8 cellular contexts compared by ENCODE assay signal in the genomic region with DNA sequence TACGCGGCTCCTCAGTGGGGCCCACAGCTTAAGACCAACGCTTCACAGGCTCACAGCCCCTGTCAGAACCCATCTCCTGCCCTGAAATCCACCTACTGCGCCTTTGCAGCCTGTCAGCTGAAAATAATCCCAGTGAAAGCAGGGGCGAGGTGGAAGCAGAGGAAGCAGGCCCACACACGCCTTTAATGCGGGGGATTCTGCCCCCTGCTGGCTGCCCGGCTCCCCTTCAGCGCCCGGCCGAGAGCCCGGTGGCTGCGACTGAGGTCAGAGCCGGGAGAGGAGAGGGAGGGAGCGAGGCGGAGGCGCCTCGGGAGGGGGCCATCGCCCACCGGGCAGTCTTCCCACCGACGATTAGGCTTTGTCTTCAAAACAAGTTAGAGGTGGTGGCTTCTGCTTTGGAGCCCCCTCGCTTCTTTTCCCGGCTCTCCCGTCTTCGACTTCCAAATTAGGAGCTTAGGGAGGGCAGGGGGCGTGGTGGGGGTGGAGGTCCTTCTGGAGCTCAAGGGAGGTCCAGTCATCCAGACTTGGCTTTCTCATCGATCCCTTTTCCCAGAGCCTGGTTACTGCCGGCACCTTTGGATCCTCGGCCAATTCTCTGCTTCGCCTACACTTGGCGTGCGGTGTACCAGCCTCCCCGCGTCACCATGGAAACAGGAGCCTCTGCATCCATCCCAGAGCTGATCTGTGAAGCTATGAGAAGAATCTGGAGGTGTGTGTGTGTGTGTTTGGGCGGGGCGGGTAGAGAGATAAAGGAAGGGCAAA. TPM values are rescaled to one million over a fixed set of nuclear protein-coding genes. Genes with fewer than 3 reads are reported as not detected.
DNase-seq lines count a peak whose midpoint lies in the region.

No MANE protein-coding gene starts in this region.

- H3K27me3 ChIP-seq in ACC112 (ENCODE audit: insufficient read depth, low read length) (peaks cover 6% of the 10 kb centered on the region; the same call in 1 of the 2 replicates), MG63 (peaks cover 5% of the 10 kb centered on the region)

- DNase-seq in GM19238 (ENCODE audit: insufficient read length, low spot score) = peak; percentile 58
- DNase-seq in MG63 = peak; percentile 68
- DNase-seq in SK-MEL-5 (ENCODE audit: low read depth, low spot score) = peak; percentile 80
- DNase-seq in activated naive CD4-positive, alpha-beta T cell (lab: John Stamatoyannopoulos, UW) = peak; percentile 34 to 68 (median 49)
- peak; percentile 75 for DNase-seq in globus pallidus (ENCODE audit: low spot score)
- DNase-seq in occipital lobe (lab: John Stamatoyannopoulos, UW) = peak; percentile 85
- peak; percentile 87 for DNase-seq in superior temporal gyrus (ENCODE audit: extremely low spot score)

- in situ Hi-C loops in SK-MEL-5 (cut with HindIII; ENCODE audit: low pct_unique_long_range_greater_than_20kb, low sequenced_read_pairs) = no loop called here

- H3K79me2 ChIP-seq in ACC112 (ENCODE audit: control insufficient read depth, insufficient read depth, low read length, unreplicated experiment) = no peaks in the 10 kb centered on the region

- peak overlapping the region; percentile 86 for H2AFZ ChIP-seq in ACC112 (ENCODE audit: low read length, unreplicated experiment)

- H3K4me1 ChIP-seq in ACC112 (ENCODE audit: control insufficient read depth, insufficient read depth, low read length, unreplicated experiment) = no peaks in the 10 kb centered on the region

- no peaks in the 10 kb centered on the region for H3K9me3 ChIP-seq in MG63

- H3K4me3 ChIP-seq in ACC112 (ENCODE audit: low read depth, low read length) = peak overlapping the region; percentile 26; the same call in 1 of the 2 replicates
- H3K4me3 ChIP-seq in MG63 = no peak overlapping the region

- H3K36me3 ChIP-seq in ACC112 (ENCODE audit: insufficient read depth, low read length) (no peaks in the 10 kb centered on the region), MG63 (no peaks in the 10 kb centered on the region)

- no peak overlapping the region for H3K27ac ChIP-seq in ACC112 (ENCODE audit: low read depth, low read length)

RNA-seq across cellular contexts. Expression of gene RND1, which starts 25.2 kb away (rescaled TPM):
- total RNA-seq in MG63 (2014; rRNA removed; shearing (Covaris generic); ENCODE audit: low replicate concordance) = 0.12 TPM in 1 of 2 replicates, not detected in the other
- 0.11 and 0.13 TPM in 2 replicates for total RNA-seq in SK-MEL-5 (2014; rRNA removed; shearing (Covaris generic))
- 0.39 and 0.88 TPM in 2 replicates for polyA plus RNA-seq in SK-MEL-5 (2015; cell fraction: cytosol; rRNA removed)
- polyA plus RNA-seq in SK-MEL-5 (2015; cell fraction: nucleus; rRNA removed) = 0.99 and 1.2 TPM in 2 replicates
- total RNA-seq in occipital lobe = 22.9 TPM

RNA-seq across cellular contexts. Expression of gene FKBP11, which starts 34.5 kb away (rescaled TPM):
- total RNA-seq in MG63 (2014; rRNA removed; shearing (Covaris generic); ENCODE audit: low replicate concordance) = 0.94 and 3.2 TPM in 2 replicates
- total RNA-seq in SK-MEL-5 (2014; rRNA removed; shearing (Covaris generic)) = 10.8 and 12.2 TPM in 2 replicates
- 38.5 and 41.3 TPM in 2 replicates for polyA plus RNA-seq in SK-MEL-5 (2015; cell fraction: cytosol; rRNA removed)
- 35.1 and 45.0 TPM in 2 replicates for polyA plus RNA-seq in SK-MEL-5 (2015; cell fraction: nucleus; rRNA removed)
- 3.6 TPM for total RNA-seq in occipital lobe

RNA-seq across cellular contexts. Expression of gene DDX23, which starts 38.9 kb away (rescaled TPM):
- total RNA-seq in MG63 (2014; rRNA removed; shearing (Covaris generic); ENCODE audit: low replicate concordance) = 76.0 and 85.0 TPM in 2 replicates
- total RNA-seq in SK-MEL-5 (2014; rRNA removed; shearing (Covaris generic)) = 86.4 and 86.9 TPM in 2 replicates
- polyA plus RNA-seq in SK-MEL-5 (2015; cell fraction: cytosol; rRNA removed) = 64.1 and 65.4 TPM in 2 replicates
- 221 and 256 TPM in 2 replicates for polyA plus RNA-seq in SK-MEL-5 (2015; cell fraction: nucleus; rRNA removed)
- total RNA-seq in occipital lobe = 48.8 TPM

Comparison
In these comparisons a context has a peak if more than half of its experiments do, and no peak if none do; other contexts are left out.
1. RNA of gene RND1, which starts 25.2 kb away (total RNA-seq): 22.9 TPM in occipital lobe (single experiment); 0.11 to 0.13 TPM in SK-MEL-5 and 0.12 TPM in MG63; every median in the first group is over 10 times any median in the second.
2. Peak in every context shown above with its lines, with median percentiles within 50 percentile points of each other: DNase-seq.